16 cellular contexts compared by ENCODE assay signal in the genomic region with DNA sequence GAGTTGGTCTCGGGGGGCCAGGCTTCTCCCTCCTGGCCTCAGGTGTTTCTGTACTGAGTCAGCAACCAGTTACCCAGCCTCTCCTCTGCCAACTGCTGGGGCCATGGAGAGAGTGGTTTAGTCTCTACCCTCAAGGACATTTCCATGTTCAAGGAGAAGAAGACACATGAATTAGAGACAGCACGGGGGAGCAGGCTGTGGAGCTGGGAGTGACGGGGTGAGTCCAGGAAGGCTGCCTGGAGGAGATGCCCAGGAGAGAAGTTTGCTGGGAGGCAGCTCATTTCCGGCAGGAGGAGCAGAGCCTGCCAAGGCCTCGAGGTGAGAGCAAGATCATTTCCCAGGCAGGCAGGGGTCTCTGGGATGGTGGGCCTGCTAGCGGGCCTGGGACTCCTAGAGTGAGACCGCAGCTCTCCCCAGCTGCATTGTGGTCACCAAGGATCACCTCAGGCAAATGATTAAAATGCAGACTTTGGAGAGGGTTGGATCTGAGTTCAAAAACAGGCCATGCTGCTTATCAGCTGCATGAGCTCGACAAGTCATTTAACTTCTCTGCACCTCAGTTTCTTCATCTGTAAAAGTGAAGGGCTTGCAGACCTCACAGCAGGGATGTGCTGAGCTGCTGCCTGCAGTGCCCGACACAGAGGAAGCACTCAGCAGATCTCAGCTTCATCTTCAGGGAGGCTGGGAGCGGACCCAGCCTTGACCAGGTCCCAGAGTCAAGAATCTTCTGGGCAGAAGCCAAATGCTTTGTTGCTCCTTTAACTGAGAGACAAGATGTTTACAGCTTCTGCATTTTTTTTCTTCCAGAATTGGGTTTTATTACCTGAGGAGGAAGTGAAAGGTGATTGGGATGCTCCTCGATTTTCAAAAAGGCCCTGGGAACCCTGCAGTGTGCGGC. TPM values are rescaled to one million over a fixed set of nuclear protein-coding genes. Genes with fewer than 3 reads are reported as not detected.
DNase-seq lines count a peak whose midpoint lies in the region; ATAC-seq and TF ChIP-seq lines count a peak whose summit lies in the region.
"Had no signal": no experiment of that assay in that cellular context is flagged by ENCODE, and none has a peak within 500 bp of the region (broad histone marks: within the 10 kb centered on the region; RNA-seq: fewer than 3 reads in every experiment).

No MANE protein-coding gene starts in this region.

- no peak for ATAC-seq in activated T-helper 17 cell treated with anti-CD3 and anti-CD28 coated beads, Interleukin-2, amount 50 U/mL, for 72 hours (replicated peaks)
- ATAC-seq in HG02885 (IDR thresholded peaks at IDR 0.05; ENCODE audit: poor library complexity, unreplicated experiment) = no peak

- H3K27ac Mint-ChIP-seq in activated CD4-positive, alpha-beta T cell treated with anti-CD3 and anti-CD28 coated beads, Interleukin-2, amount 10 ng/mL, durations not matched to agents 24 days and 14 days = peak overlapping the region; percentile 35
- H3K27ac Mint-ChIP-seq in activated T-helper 17 cell treated with anti-CD3 and anti-CD28 coated beads, Interleukin-2, amount 50 U/mL, for 72 hours = no peak overlapping the region
- peak overlapping the region in 5 of 6 donors; percentile 23 to 67 (median 58) for H3K27ac Mint-ChIP-seq in immature natural killer cell
- H3K27ac Mint-ChIP-seq: activated naive CD4-positive, alpha-beta T cell treated with anti-CD3 and anti-CD28 coated beads, Interleukin-2, amount 50 U/mL, for 72 hours had no signal

- H3K27me3 Mint-ChIP-seq in activated CD4-positive, alpha-beta T cell treated with anti-CD3 and anti-CD28 coated beads, Interleukin-2, amount 10 ng/mL, durations not matched to agents 24 days and 14 days = peaks cover 5% of the 10 kb centered on the region
- no peaks in the 10 kb centered on the region for H3K27me3 Mint-ChIP-seq in activated T-helper 17 cell treated with anti-CD3 and anti-CD28 coated beads, Interleukin-2, amount 50 U/mL, for 72 hours
- H3K27me3 Mint-ChIP-seq in immature natural killer cell (ENCODE audit: low read depth in 3 of 3) = no peaks in the 10 kb centered on the region
- H3K27me3 Mint-ChIP-seq: natural killer cell treated with Interleukin-12 subunit alpha and Interleukin-12 subunit beta and Interleukin-15 and Interleukin-18, amount 100 ng/mL, for 72 hours had no signal

- TF ChIP-seq CTCF in tibial artery (IDR thresholded peaks at IDR 0.05) = no peak
- no peak for TF ChIP-seq CTCF in spleen (IDR thresholded peaks at IDR 0.05 in 8 of 11, conservative IDR thresholded peaks at IDR 0.05 in 3 of 11)

- no peaks in the 10 kb centered on the region for H3K27me3 ChIP-seq in tibial artery
- H3K27me3 ChIP-seq in spleen (replicated peaks in 1 of 7) = no peaks in the 10 kb centered on the region

- H3K4me3 ChIP-seq in tibial artery (no peak overlapping the region), spleen (no peak overlapping the region)

- no peaks in the 10 kb centered on the region for H3K36me3 ChIP-seq in tibial artery
- H3K36me3 ChIP-seq in spleen = peaks cover 0 to 14% (median 0%) of the 10 kb centered on the region in 6 donors

- WGBS in spleen, 5 donors = 67 to 76% (median 71%) methylated on average over 9 to 12 of the region's 12 CpGs

- H3K9me3 Mint-ChIP-seq in activated CD4-positive, alpha-beta T cell treated with anti-CD3 and anti-CD28 coated beads, Interleukin-2, amount 10 ng/mL, durations not matched to agents 24 days and 14 days = no peaks in the 10 kb centered on the region
- H3K9me3 Mint-ChIP-seq in activated T-helper 17 cell treated with anti-CD3 and anti-CD28 coated beads, Interleukin-2, amount 50 U/mL, for 72 hours = no peaks in the 10 kb centered on the region
- H3K9me3 Mint-ChIP-seq in immature natural killer cell = no peaks in the 10 kb centered on the region
- H3K9me3 Mint-ChIP-seq: activated naive CD4-positive, alpha-beta T cell treated with anti-CD3 and anti-CD28 coated beads, Interleukin-2, amount 50 U/mL, for 72 hours; natural killer cell treated with Interleukin-12 subunit alpha and Interleukin-12 subunit beta and Interleukin-15 and Interleukin-18, amount 100 ng/mL, for 72 hours had no signal

- peaks cover 25% of the 10 kb centered on the region for H3K4me1 Mint-ChIP-seq in activated CD4-positive, alpha-beta T cell treated with anti-CD3 and anti-CD28 coated beads, Interleukin-2, amount 10 ng/mL, durations not matched to agents 24 days and 14 days
- peaks cover 11% of the 10 kb centered on the region for H3K4me1 Mint-ChIP-seq in activated T-helper 17 cell treated with anti-CD3 and anti-CD28 coated beads, Interleukin-2, amount 50 U/mL, for 72 hours
- H3K4me1 Mint-ChIP-seq in immature natural killer cell = peaks cover 61 to 64% of the 10 kb centered on the region in 2 donors

- no peak for DNase-seq in activated CD4-positive, alpha-beta T cell treated with anti-CD3 and anti-CD28 coated beads, Interleukin-2, amount 10 ng/mL, durations not matched to agents 24 days and 14 days
- no peak for DNase-seq in activated CD4-positive, alpha-beta T cell treated with anti-CD3 and anti-CD28 coated beads for 48 hours
- DNase-seq in immature natural killer cell (no peak), tibial artery (no peak), GM03348 (ENCODE audit: low spot score) (no peak), spleen (no peak)
- DNase-seq: 8988T; activated CD4-positive, alpha-beta T cell treated with anti-CD3 and anti-CD28 coated beads, Interleukin-2, amount 50 U/mL, for 48 hours; foreskin melanocyte; islet precursor cell; NCI-H1048; NCI-H345 had no signal

- H3K4me3 Mint-ChIP-seq in activated CD4-positive, alpha-beta T cell treated with anti-CD3 and anti-CD28 coated beads, Interleukin-2, amount 10 ng/mL, durations not matched to agents 24 days and 14 days = peak overlapping the region; percentile 67
- H3K4me3 Mint-ChIP-seq in activated T-helper 17 cell treated with anti-CD3 and anti-CD28 coated beads, Interleukin-2, amount 50 U/mL, for 72 hours = peak overlapping the region; percentile 46
- peak overlapping the region in 1 of 5 donors; percentile 9 for H3K4me3 Mint-ChIP-seq in immature natural killer cell
- H3K4me3 Mint-ChIP-seq: natural killer cell treated with Interleukin-12 subunit alpha and Interleukin-12 subunit beta and Interleukin-15 and Interleukin-18, amount 100 ng/mL, for 72 hours had no signal

- H3K4me1 ChIP-seq in tibial artery (peaks cover 0 to 84% (median 50%) of the 10 kb centered on the region in 4 donors), spleen (peaks cover 32 to 98% (median 84%) of the 10 kb centered on the region in 6 donors)

- no peak for TF ChIP-seq POLR2A in spleen (IDR thresholded peaks at IDR 0.05)

- peaks cover 3% of the 10 kb centered on the region for H3K36me3 Mint-ChIP-seq in activated CD4-positive, alpha-beta T cell treated with anti-CD3 and anti-CD28 coated beads, Interleukin-2, amount 10 ng/mL, durations not matched to agents 24 days and 14 days (ENCODE audit: low read depth)
- no peaks in the 10 kb centered on the region for H3K36me3 Mint-ChIP-seq in activated T-helper 17 cell treated with anti-CD3 and anti-CD28 coated beads, Interleukin-2, amount 50 U/mL, for 72 hours (ENCODE audit: low read depth)
- no peaks in the 10 kb centered on the region for H3K36me3 Mint-ChIP-seq in immature natural killer cell
- H3K36me3 Mint-ChIP-seq: activated naive CD4-positive, alpha-beta T cell treated with anti-CD3 and anti-CD28 coated beads, Interleukin-2, amount 50 U/mL, for 72 hours; natural killer cell treated with Interleukin-12 subunit alpha and Interleukin-12 subunit beta and Interleukin-15 and Interleukin-18, amount 100 ng/mL, for 72 hours had no signal

- intact Hi-C loops in activated CD4-positive, alpha-beta T cell treated with anti-CD3 and anti-CD28 coated beads, Interleukin-2, amount 10 ng/mL, durations not matched to agents 24 days and 14 days (cut with micrococcal nuclease) = no loop called here
- intact Hi-C loops in tibial artery (cut with DNase I; ENCODE audit: low total_unique reads) = loop anchor here (10.0 kb wide), 1 partner anchor 168 kb away; no protein-coding TSS in a partner anchor
- intact Hi-C loops in spleen (cut with DNase I; ENCODE audit: low total_unique reads) = no loop called here

- peak overlapping the region; percentile 26 to 39 for H3K27ac ChIP-seq in tibial artery
- H3K27ac ChIP-seq in spleen = peak overlapping the region in 2 of 8 donors; percentile 18 to 77

- H3K9me3 ChIP-seq in tibial artery = no peaks in the 10 kb centered on the region
- no peaks in the 10 kb centered on the region for H3K9me3 ChIP-seq in spleen

RNA-seq across cellular contexts. Expression of a gene that starts 35.2 kb away (rescaled TPM):
- total RNA-seq in activated CD4-positive, alpha-beta T cell treated with anti-CD3 and anti-CD28 coated beads, Interleukin-2, amount 10 ng/mL, durations not matched to agents 24 days and 14 days = 26.4 and 32.5 TPM in 2 replicates
- total RNA-seq in activated T-helper 17 cell treated with anti-CD3 and anti-CD28 coated beads, Interleukin-2, amount 50 U/mL, for 72 hours = 1 to 10 TPM; 6.8 to 7.6 TPM
- polyA plus RNA-seq in immature natural killer cell = 10 to 100 TPM in 2 of 3 donors, 1 to 10 TPM in 1; 8.8 to 18.0 (median 13.8) TPM
- total RNA-seq in spleen = 10 to 100 TPM; 32.8 to 71.3 (median 55.0) TPM
- polyA plus RNA-seq in spleen = 10 to 100 TPM; 11.2 to 19.7 (median 11.6) TPM
